In genomic region chr22:42437488-42438292, GRCh38 we compare ENCODE assay signal across 8 cellular contexts. TPM values are rescaled to one million over a fixed set of nuclear protein-coding genes. Genes with fewer than 3 reads are reported as not detected.
A peak's percentile ranks its signal among the peaks of the same experiment; 100 is the strongest.
DNase-seq lines count a peak whose midpoint lies in the region; ATAC-seq and TF ChIP-seq lines count a peak whose summit lies in the region.

No MANE protein-coding gene starts in this region.

- H2AFZ ChIP-seq in neuronal stem cell (ENCODE audit: low read length) = peak overlapping the region; percentile 90

- H4K91ac ChIP-seq in neuronal stem cell (ENCODE audit: low read depth, low read length, poor library complexity) = no peak overlapping the region

- H3K4me3 ChIP-seq in AG10803 (ENCODE audit: low read length) (peak overlapping the region; percentile 58), HUES6 (ENCODE audit: low read depth, low read length) (peak overlapping the region; percentile 73), RWPE2 (ENCODE audit: severe bottlenecking) (peak overlapping the region; percentile 26), neuronal stem cell (ENCODE audit: low read length in 2 of 2) (peak overlapping the region; percentile 38 to 69)

- H3K27ac ChIP-seq in HUES6 (ENCODE audit: low read depth, low read length) = no peak overlapping the region
- H3K27ac ChIP-seq in RWPE2 (ENCODE audit: poor library complexity, severe bottlenecking) = no peak overlapping the region
- H3K27ac ChIP-seq in foreskin keratinocyte = no peak overlapping the region
- peak overlapping the region; percentile 77 for H3K27ac ChIP-seq in neuronal stem cell (replicated peaks; ENCODE audit: low read length)
- H3K27ac ChIP-seq in substantia nigra (ENCODE audit: low read depth, low read length, poor library complexity, severe bottlenecking) = peak overlapping the region; percentile 42

- H3K27me3 ChIP-seq in HUES6 (ENCODE audit: control insufficient read depth, insufficient read depth, low read length) (peaks cover 31% of the 10 kb centered on the region; the same call in 1 of the 2 replicates), RWPE2 (ENCODE audit: insufficient read depth, poor library complexity, severe bottlenecking) (no peaks in the 10 kb centered on the region), foreskin keratinocyte (peaks cover 27% of the 10 kb centered on the region), neuronal stem cell (ENCODE audit: control insufficient read depth in 3 of 3, insufficient read depth in 3 of 3, low read depth in 1 of 3, low read length in 3 of 3) (peaks cover 0 to 52% (median 9%) of the 10 kb centered on the region in 3 experiments)

- no peak overlapping the region for H3K14ac ChIP-seq in neuronal stem cell (ENCODE audit: low read length)

- peak overlapping the region; percentile 46 for H2BK15ac ChIP-seq in neuronal stem cell (ENCODE audit: low read length)

- DNase-seq in AG10803 (ENCODE audit: low read depth) = peak; percentile 18
- no peak for DNase-seq in RWPE2 (ENCODE audit: low spot score)
- peak; percentile 76 for DNase-seq in activated T-helper 9 cell treated with anti-CD3 and anti-CD28 coated beads, Interleukin-2, amount 50 U/mL, for 16 hours (ENCODE audit: low read depth)
- peak in 1 of 2 donors; percentile 29 for DNase-seq in foreskin keratinocyte
- DNase-seq in neuronal stem cell (ENCODE audit: low spot score) = peak; percentile 83
- DNase-seq in substantia nigra (lab: John Stamatoyannopoulos, UW) = peak in 41 of 49 donors; percentile 26 to 82 (median 62)

- H3K9me3 ChIP-seq in HUES6 (ENCODE audit: control insufficient read depth, insufficient read depth, low read depth, low read length) (no peaks in the 10 kb centered on the region), RWPE2 (ENCODE audit: severe bottlenecking) (no peaks in the 10 kb centered on the region), neuronal stem cell (replicated peaks in 1 of 2; ENCODE audit: control insufficient read depth in 2 of 2, insufficient read depth in 1 of 2, low read depth in 1 of 2, low read length in 2 of 2) (no peaks in the 10 kb centered on the region)

- H3K4me2 ChIP-seq in neuronal stem cell (ENCODE audit: insufficient read depth, low read length, poor library complexity, severe bottlenecking) = peak overlapping the region; percentile 91

- TF ChIP-seq CTCF in AG10803 (conservative IDR thresholded peaks at IDR 0.05; ENCODE audit: low read length) (peak; percentile 90), RWPE2 (IDR thresholded peaks at IDR 0.05; ENCODE audit: poor library complexity, severe bottlenecking) (peak; percentile 94), foreskin keratinocyte (conservative IDR thresholded peaks at IDR 0.05) (peak; percentile 94)

- no peak overlapping the region for H4K8ac ChIP-seq in neuronal stem cell (ENCODE audit: low read depth, low read length)

- H3K36me3 ChIP-seq in HUES6 (ENCODE audit: control insufficient read depth, insufficient read depth, low read length) = no peaks in the 10 kb centered on the region
- H3K36me3 ChIP-seq in RWPE2 (ENCODE audit: low read depth) = no peaks in the 10 kb centered on the region
- H3K36me3 ChIP-seq in neuronal stem cell (replicated peaks in 1 of 2; ENCODE audit: control insufficient read depth in 2 of 2, insufficient read depth in 2 of 2, low read length in 2 of 2) = no peaks in the 10 kb centered on the region

- peak overlapping the region; percentile 89 for H3K18ac ChIP-seq in neuronal stem cell (ENCODE audit: low read length)

- H3K4me1 ChIP-seq in HUES6 (ENCODE audit: control insufficient read depth, insufficient read depth, low read length) = peaks cover 41% of the 10 kb centered on the region
- H3K4me1 ChIP-seq in RWPE2 (ENCODE audit: insufficient read depth, poor library complexity, severe bottlenecking) = no peaks in the 10 kb centered on the region
- no peaks in the 10 kb centered on the region for H3K4me1 ChIP-seq in foreskin keratinocyte
- H3K4me1 ChIP-seq in neuronal stem cell (ENCODE audit: control insufficient read depth in 2 of 2, insufficient read depth in 1 of 2, low read depth in 1 of 2, low read length in 2 of 2) = peaks cover 10 to 29% of the 10 kb centered on the region in 2 donors

- WGBS in neuronal stem cell (ENCODE audit: extremely low coverage in 2 of 2, insufficient read length in 2 of 2, insufficient replicate concordance in 1 of 2), 2 donors = no CpG with 5 or more reads among the region's 33 CpGs

- no peak overlapping the region for H3K4ac ChIP-seq in neuronal stem cell (ENCODE audit: low read length)

- peak overlapping the region; percentile 70 for H2BK5ac ChIP-seq in neuronal stem cell (ENCODE audit: low read length)

- H2AK5ac ChIP-seq in neuronal stem cell (ENCODE audit: low read depth, low read length) = peak overlapping the region; percentile 24

- ATAC-seq in GM18907 (IDR thresholded peaks at IDR 0.05; ENCODE audit: unreplicated experiment) (peak; percentile 49), RWPE2 (ENCODE audit: low read depth) (peak; percentile 76), foreskin keratinocyte (peak; percentile 51)

- H2BK12ac ChIP-seq in neuronal stem cell (ENCODE audit: low read length) = no peak overlapping the region

- H3K79me1 ChIP-seq in neuronal stem cell (ENCODE audit: low read depth, low read length) = no peaks in the 10 kb centered on the region

- peak overlapping the region; percentile 35 for H3K23ac ChIP-seq in neuronal stem cell (ENCODE audit: low read depth, low read length, poor library complexity)

- peak overlapping the region; percentile 46 for H3K9ac ChIP-seq in HUES6 (ENCODE audit: low read length)
- H3K9ac ChIP-seq in neuronal stem cell (ENCODE audit: low read depth, low read length, poor library complexity) = peak overlapping the region; percentile 77

- no peak overlapping the region for H2BK120ac ChIP-seq in neuronal stem cell (ENCODE audit: low read depth, low read length)

RNA-seq across cellular contexts. Expression of gene NFAM1, which starts 5.5 kb away (rescaled TPM):
- not detected in 2 replicates for total RNA-seq in foreskin keratinocyte
- polyA plus RNA-seq in foreskin keratinocyte = not detected in 2 replicates
- 0.13 TPM for polyA plus RNA-seq in neuronal stem cell (2013, experiment 1 of 2)
- polyA plus RNA-seq in neuronal stem cell (2013, experiment 2 of 2) = 0.14 TPM

Comparison
In these comparisons a context has a peak if more than half of its experiments do, and no peak if none do; other contexts are left out.
1. H3K27ac ChIP-seq: peak in neuronal stem cell (single experiment) and substantia nigra (single experiment); none in HUES6 (single experiment), RWPE2 (single experiment) and foreskin keratinocyte (single experiment).
2. Peak in every context shown above with its lines, with median percentiles within 50 percentile points of each other: H3K4me3 ChIP-seq, CTCF ChIP-seq and ATAC-seq.